ENCODE assay signal across 24 cellular contexts in the genomic region with DNA sequence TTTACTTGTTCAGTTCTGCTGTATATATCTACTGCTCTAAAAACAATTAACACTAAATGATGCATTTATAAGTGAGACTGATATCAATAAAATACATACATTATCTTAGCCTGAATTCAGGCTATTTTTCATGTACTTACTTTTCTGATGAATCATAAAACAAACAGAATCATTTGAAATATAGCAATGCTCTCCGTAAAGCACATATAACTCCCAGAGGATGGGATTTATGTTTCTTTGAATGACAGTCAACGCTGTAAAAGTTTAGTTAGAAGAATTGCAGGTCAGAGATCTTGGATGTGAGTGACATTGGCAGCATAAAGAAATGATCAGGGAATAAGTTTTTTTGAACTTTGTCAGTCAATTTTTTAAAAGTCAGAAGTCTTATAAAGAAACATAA.
DNase-seq lines count a peak whose midpoint lies in the region; ATAC-seq, FAIRE-seq and TF ChIP-seq lines count a peak whose summit lies in the region.
"Had no signal": no experiment of that assay in that cellular context is flagged by ENCODE, and none has a peak within 500 bp of the region (broad histone marks: within the 10 kb centered on the region; RNA-seq: fewer than 3 reads in every experiment).

No MANE protein-coding gene starts in this region.

- H3K4me2 ChIP-seq in neural cell (ENCODE audit: low read length): no peak overlapping the region
- H3K4me2 ChIP-seq: BLaER1 had no signal

- no peaks in the 10 kb centered on the region for H3F3A ChIP-seq in neural cell (ENCODE audit: insufficient read depth, low read length, poor library complexity, severe bottlenecking)

- no peaks in the 10 kb centered on the region for H3K79me2 ChIP-seq in neural cell (replicated peaks; ENCODE audit: insufficient read depth, low read length)

- peak; percentile 26 for FAIRE-seq in HTR-8/SVneo (lab: Jason Lieb, UNC)
- FAIRE-seq: A204.1, GM12878, GM12892, GM18507 had no signal

- no peaks in the 10 kb centered on the region for H3K27me3 ChIP-seq in neural cell (ENCODE audit: insufficient read depth, low read depth, low read length)
- H3K27me3 ChIP-seq: BE2C, BLaER1 had no signal

- H3K9me2 ChIP-seq in neural cell (ENCODE audit: insufficient read depth, low read length): no peaks in the 10 kb centered on the region

- TF ChIP-seq RAD21 in neural cell (conservative IDR thresholded peaks at IDR 0.05): no peak

- no peak for DNase-seq in HEK293T (ENCODE audit: extremely low spot score)
- no peak for DNase-seq in HTR-8/SVneo (ENCODE audit: insufficient read length, low spot score)
- DNase-seq in kidney glomerular epithelial cell (lab: John Stamatoyannopoulos, UW): no peak
- DNase-seq: 8988T; ACHN; BE2C; C1 segment of cervical spinal cord; CD4-positive, alpha-beta memory T cell; CD4-positive, CD25-positive, alpha-beta regulatory T cell; CD8-positive, alpha-beta memory T cell; COR-L47; DMS 273 treated with DMSO at 0.1 percent for 48 hours; DMS153; DMS79; DND-41; EL; GDM1 had no signal

- CTCF ChIA-PET in HEK293T (lab: Yijun Ruan, JAX): no interaction called here

- ATAC-seq in GM19328 (IDR thresholded peaks at IDR 0.05; ENCODE audit: unreplicated experiment): no peak
- ATAC-seq: GM12878 had no signal

- H3K4me3 ChIP-seq in neural cell (ENCODE audit: low read length): no peak overlapping the region
- H3K4me3 ChIP-seq: BLaER1, GM12878 had no signal

- POLR2A ChIA-PET in HEK293T (lab: Yijun Ruan, JAX): no interaction called here

- H2AFZ ChIP-seq in neural cell (ENCODE audit: low read depth, low read length): no peak overlapping the region

- no peaks in the 10 kb centered on the region for H3K36me3 ChIP-seq in neural cell (ENCODE audit: insufficient read depth, low read length)
- H3K36me3 ChIP-seq: BE2C, BLaER1 had no signal

- H3K9me3 ChIP-seq in neural cell (ENCODE audit: low read length): no peaks in the 10 kb centered on the region
- H3K9me3 ChIP-seq: BE2C, BLaER1 had no signal

- H4K20me1 ChIP-seq in neural cell (ENCODE audit: insufficient read depth): no peaks in the 10 kb centered on the region
- H4K20me1 ChIP-seq: BLaER1 had no signal

- TF ChIP-seq CTCF in neural cell (IDR thresholded peaks at IDR 0.05; ENCODE audit: poor library complexity, severe bottlenecking): no peak

- TF ChIP-seq EP300 in neural cell (conservative IDR thresholded peaks at IDR 0.05; ENCODE audit: poor library complexity, severe bottlenecking): peak; percentile 50

- H3K9ac ChIP-seq in neural cell (ENCODE audit: low read length): no peak overlapping the region
- H3K9ac ChIP-seq: BLaER1 had no signal

- no peak overlapping the region for H3K27ac ChIP-seq in neural cell (ENCODE audit: low read length)
- H3K27ac ChIP-seq: BLaER1 had no signal

TF ChIP-seq in HEK293T, 16 proteins besides CTCF, POLR2A, EP300 and RAD21:
- no peak for TF ChIP-seq NFRKB (IDR thresholded peaks at IDR 0.05)
- TF ChIP-seq, protein P1, sequence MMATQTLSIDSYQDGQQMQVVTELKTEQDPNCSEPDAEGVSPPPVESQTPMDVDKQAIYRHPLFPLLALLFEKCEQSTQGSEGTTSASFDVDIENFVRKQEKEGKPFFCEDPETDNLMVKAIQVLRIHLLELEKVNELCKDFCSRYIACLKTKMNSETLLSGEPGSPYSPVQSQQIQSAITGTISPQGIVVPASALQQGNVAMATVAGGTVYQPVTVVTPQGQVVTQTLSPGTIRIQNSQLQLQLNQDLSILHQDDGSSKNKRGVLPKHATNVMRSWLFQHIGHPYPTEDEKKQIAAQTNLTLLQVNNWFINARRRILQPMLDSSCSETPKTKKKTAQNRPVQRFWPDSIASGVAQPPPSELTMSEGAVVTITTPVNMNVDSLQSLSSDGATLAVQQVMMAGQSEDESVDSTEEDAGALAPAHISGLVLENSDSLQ (IDR thresholded peaks at IDR 0.05): 0 out of 2 replicates have a peak, but pooled peaks have one; percentile 5

TF ChIP-seq in neural cell, 6 proteins besides CTCF, POLR2A, EP300 and RAD21:
- TF ChIP-seq, protein P2, sequence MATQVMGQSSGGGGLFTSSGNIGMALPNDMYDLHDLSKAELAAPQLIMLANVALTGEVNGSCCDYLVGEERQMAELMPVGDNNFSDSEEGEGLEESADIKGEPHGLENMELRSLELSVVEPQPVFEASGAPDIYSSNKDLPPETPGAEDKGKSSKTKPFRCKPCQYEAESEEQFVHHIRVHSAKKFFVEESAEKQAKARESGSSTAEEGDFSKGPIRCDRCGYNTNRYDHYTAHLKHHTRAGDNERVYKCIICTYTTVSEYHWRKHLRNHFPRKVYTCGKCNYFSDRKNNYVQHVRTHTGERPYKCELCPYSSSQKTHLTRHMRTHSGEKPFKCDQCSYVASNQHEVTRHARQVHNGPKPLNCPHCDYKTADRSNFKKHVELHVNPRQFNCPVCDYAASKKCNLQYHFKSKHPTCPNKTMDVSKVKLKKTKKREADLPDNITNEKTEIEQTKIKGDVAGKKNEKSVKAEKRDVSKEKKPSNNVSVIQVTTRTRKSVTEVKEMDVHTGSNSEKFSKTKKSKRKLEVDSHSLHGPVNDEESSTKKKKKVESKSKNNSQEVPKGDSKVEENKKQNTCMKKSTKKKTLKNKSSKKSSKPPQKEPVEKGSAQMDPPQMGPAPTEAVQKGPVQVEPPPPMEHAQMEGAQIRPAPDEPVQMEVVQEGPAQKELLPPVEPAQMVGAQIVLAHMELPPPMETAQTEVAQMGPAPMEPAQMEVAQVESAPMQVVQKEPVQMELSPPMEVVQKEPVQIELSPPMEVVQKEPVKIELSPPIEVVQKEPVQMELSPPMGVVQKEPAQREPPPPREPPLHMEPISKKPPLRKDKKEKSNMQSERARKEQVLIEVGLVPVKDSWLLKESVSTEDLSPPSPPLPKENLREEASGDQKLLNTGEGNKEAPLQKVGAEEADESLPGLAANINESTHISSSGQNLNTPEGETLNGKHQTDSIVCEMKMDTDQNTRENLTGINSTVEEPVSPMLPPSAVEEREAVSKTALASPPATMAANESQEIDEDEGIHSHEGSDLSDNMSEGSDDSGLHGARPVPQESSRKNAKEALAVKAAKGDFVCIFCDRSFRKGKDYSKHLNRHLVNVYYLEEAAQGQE (IDR thresholded peaks at IDR 0.05; ENCODE audit: borderline replicate concordance): no peak
- TF ChIP-seq TAF1 (IDR thresholded peaks at IDR 0.05; ENCODE audit: low read depth) (no peak), POLR2AphosphoS5 (IDR thresholded peaks at IDR 0.05) (no peak), SMC3 (conservative IDR thresholded peaks at IDR 0.05; ENCODE audit: poor library complexity) (no peak), MXI1 (conservative IDR thresholded peaks at IDR 0.05; ENCODE audit: poor library complexity, severe bottlenecking) (no peak), EZH2 (IDR thresholded peaks at IDR 0.05; ENCODE audit: borderline replicate concordance, insufficient read depth, low read length, poor library complexity, severe bottlenecking) (no peak)
TF ChIP-seq in neural cell: peak in this region for 0.
